In genomic region chr10:1526427-1527055, GRCh38 we compare ENCODE assay signal across 17 cellular contexts.
DNase-seq lines count a peak whose midpoint lies in the region; ATAC-seq and TF ChIP-seq lines count a peak whose summit lies in the region.
"Had no signal": no experiment of that assay in that cellular context is flagged by ENCODE, and none has a peak within 500 bp of the region (broad histone marks: within the 10 kb centered on the region; RNA-seq: fewer than 3 reads in every experiment).

No MANE protein-coding gene starts in this region.

- no peaks in the 10 kb centered on the region for H3K9me3 Mint-ChIP-seq in WTC11

- peak overlapping the region; percentile 17; the same call in 1 of the 2 replicates for H3K9ac ChIP-seq in Karpas-422 (ENCODE audit: low read length)

- no peak overlapping the region for H2AFZ ChIP-seq in Karpas-422 (ENCODE audit: low read length)

- H3K27ac Mint-ChIP-seq in WTC11, result no peak overlapping the region
- H3K27ac Mint-ChIP-seq: activated naive CD8-positive, alpha-beta T cell had no signal

- POLR2A ChIA-PET in WTC11 (lab: Charles Lee), result no interaction called here

- H3K4me2 ChIP-seq in Karpas-422 (ENCODE audit: low read depth, low read length, poor library complexity, severe bottlenecking), result peak overlapping the region; percentile 37

- H3K27me3 ChIP-seq in Karpas-422 (ENCODE audit: low read length), result no peaks in the 10 kb centered on the region
- H3K27me3 ChIP-seq: pancreas had no signal

- CTCF ChIA-PET in WTC11 (lab: Charles Lee), result interaction anchor here (1.1 kb wide), 1 partner anchor 123 kb away, joined by 3 read pairs; no protein-coding TSS in a partner anchor

- no peak overlapping the region; the same call in 1 of the 2 replicates for H3K4me3 Mint-ChIP-seq in WTC11
- H3K4me3 Mint-ChIP-seq: activated naive CD8-positive, alpha-beta T cell had no signal

- peak; percentile 51 for ATAC-seq in WTC11
- no peak for ATAC-seq in HG03196 (IDR thresholded peaks at IDR 0.05; ENCODE audit: unreplicated experiment)
- ATAC-seq: pancreas had no signal

- peaks cover 27% of the 10 kb centered on the region for H3K4me1 ChIP-seq in Karpas-422 (ENCODE audit: low read length)
- no peaks in the 10 kb centered on the region for H3K4me1 ChIP-seq in urinary bladder (ENCODE audit: insufficient read depth)
- H3K4me1 ChIP-seq: breast epithelium, pancreas had no signal

- H3K79me2 ChIP-seq in Karpas-422 (ENCODE audit: low read length), result no peaks in the 10 kb centered on the region

- H3K36me3 ChIP-seq in Karpas-422 (ENCODE audit: insufficient read depth, low read length) (no peaks in the 10 kb centered on the region), urinary bladder (ENCODE audit: insufficient read depth) (no peaks in the 10 kb centered on the region)
- H3K36me3 ChIP-seq: breast epithelium, pancreas had no signal

- H3K9me2 ChIP-seq in Karpas-422 (replicated peaks; ENCODE audit: insufficient read depth, low read length), result no peaks in the 10 kb centered on the region

- TF ChIP-seq CTCF in WTC11 (IDR thresholded peaks at IDR 0.05), result no peak

- H3K9me3 ChIP-seq in Karpas-422 (ENCODE audit: low read length), result no peaks in the 10 kb centered on the region
- H3K9me3 ChIP-seq: breast epithelium, pancreas had no signal

- H4K20me1 ChIP-seq in Karpas-422 (ENCODE audit: insufficient read depth, low read depth, low read length), result no peaks in the 10 kb centered on the region

- peaks cover 38% of the 10 kb centered on the region for H3K4me1 Mint-ChIP-seq in WTC11

- no peaks in the 10 kb centered on the region; the same call in 1 of the 2 replicates for H3K27me3 Mint-ChIP-seq in WTC11 (ENCODE audit: low read depth)

- WGBS in urinary bladder, result 35% methylated on average over 18 of the region's 18 CpGs

- H3K36me3 Mint-ChIP-seq in WTC11, result no peaks in the 10 kb centered on the region
- H3K36me3 Mint-ChIP-seq: activated naive CD8-positive, alpha-beta T cell had no signal

- DNase-seq in NCI-H82 (lab: John Stamatoyannopoulos, UW), result peak; percentile 2
- no peak for DNase-seq in NCI-H82 treated with DMSO at 0.1 percent for 48 hours (lab: John Stamatoyannopoulos, UW; ENCODE audit: unreplicated experiment)
- peak; percentile 77 for DNase-seq in Karpas-422
- no peak for DNase-seq in WTC11 (ENCODE audit: low spot score)
- DNase-seq in Ammon's horn (ENCODE audit: low spot score), result no peak
- DNase-seq in AG08396 (ENCODE audit: low spot score), result no peak
- DNase-seq: activated CD4-positive, alpha-beta T cell treated with anti-CD3 and anti-CD28 coated beads for 1 hour; activated T-cell treated with anti-CD3 and anti-CD28 coated beads for 4 hours; effector memory CD4-positive, alpha-beta T cell; foreskin fibroblast; MV-4-11; pancreas; T-helper 1 cell had no signal

- H3K27ac ChIP-seq in Karpas-422 (ENCODE audit: low read length) (no peak overlapping the region), urinary bladder (ENCODE audit: low read depth) (no peak overlapping the region)
- H3K27ac ChIP-seq: breast epithelium, pancreas had no signal

- H3K4me3 ChIP-seq in Karpas-422 (ENCODE audit: low read length) (0 out of 2 replicates have a peak overlapping the region, but pooled peaks have one; percentile 18), urinary bladder (ENCODE audit: low read depth, low read length) (peak overlapping the region; percentile 7)
- H3K4me3 ChIP-seq: breast epithelium, pancreas had no signal

TF ChIP-seq in WTC11, 78 proteins besides CTCF, POLR2A, EP300 and RAD21:
- TF ChIP-seq CREB1 (CRISPR knock-in tag; IDR thresholded peaks at IDR 0.05) (no peak), USF1 (CRISPR knock-in tag; IDR thresholded peaks at IDR 0.05) (peak; percentile 71), ZNF263 (CRISPR knock-in tag; IDR thresholded peaks at IDR 0.05; ENCODE audit: low read depth) (no peak), CBFB (CRISPR knock-in tag; IDR thresholded peaks at IDR 0.05; ENCODE audit: low read depth) (no peak), GRHL2 (CRISPR knock-in tag; IDR thresholded peaks at IDR 0.05; ENCODE audit: insufficient replicate concordance, severe bottlenecking) (no peak), ERG (CRISPR knock-in tag; IDR thresholded peaks at IDR 0.05) (no peak), ATF1 (CRISPR knock-in tag; IDR thresholded peaks at IDR 0.05) (no peak), ZNF396 (CRISPR knock-in tag; IDR thresholded peaks at IDR 0.05; ENCODE audit: borderline replicate concordance) (no peak), USF2 (CRISPR knock-in tag; IDR thresholded peaks at IDR 0.05) (peak; percentile 85), ZNF121 (CRISPR knock-in tag; IDR thresholded peaks at IDR 0.05) (no peak), ATF2 (CRISPR knock-in tag; IDR thresholded peaks at IDR 0.05; ENCODE audit: borderline replicate concordance, low read depth) (no peak), NFYB (CRISPR knock-in tag; conservative IDR thresholded peaks at IDR 0.05; ENCODE audit: low read depth) (peak; percentile 62), ATF3 (CRISPR knock-in tag; conservative IDR thresholded peaks at IDR 0.05) (no peak)

Comparison
In these comparisons a context has a peak if more than half of its experiments do, and no peak if none do; other contexts are left out.
1. DNase-seq: peak in NCI-H82 (single experiment) and Karpas-422 (single experiment); none in NCI-H82 treated with DMSO at 0.1 percent for 48 hours (single experiment), WTC11 (single experiment), Ammon's horn (single experiment) and AG08396 (single experiment).